In the genomic region with DNA sequence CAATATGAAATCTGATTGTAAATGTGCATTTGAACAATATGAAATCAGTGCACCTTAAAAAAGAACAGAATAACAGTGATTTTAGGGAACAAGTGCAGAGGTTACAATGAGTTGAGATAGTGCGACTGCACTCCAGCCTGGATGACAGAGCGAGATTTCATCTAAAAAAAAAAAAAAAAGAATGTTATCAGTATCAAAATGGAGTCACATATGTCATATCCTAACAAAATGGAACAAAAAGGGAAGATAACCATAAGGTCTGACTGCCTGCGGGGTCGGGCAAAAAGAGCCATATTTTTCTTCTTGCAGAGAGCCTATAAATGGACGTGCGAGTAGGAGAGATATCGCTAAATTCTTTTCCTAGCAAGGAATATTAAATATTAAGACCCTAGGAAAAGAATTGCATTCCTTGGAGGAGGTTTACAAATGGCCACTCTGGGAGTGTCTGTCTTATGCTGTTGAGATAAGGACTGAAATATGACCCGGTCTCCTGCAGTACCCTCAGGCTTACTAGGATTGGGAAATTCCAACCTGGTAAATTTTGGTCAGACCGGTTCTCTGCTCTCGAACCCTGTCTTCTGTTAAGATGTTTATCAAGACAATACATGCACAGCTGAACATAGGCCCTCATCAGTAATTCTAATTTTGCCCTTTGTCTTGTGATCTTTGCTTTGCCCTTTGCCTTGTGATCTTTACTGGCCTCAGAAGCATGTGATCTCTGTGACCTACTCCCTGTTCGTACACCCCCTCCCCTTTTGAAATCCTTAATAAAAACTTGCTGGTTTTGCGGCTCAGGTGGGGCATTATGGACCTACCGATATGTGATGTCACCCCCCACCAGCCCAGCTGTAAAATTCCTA, we compare ENCODE assay signal across 1 cellular context.
TF ChIP-seq lines count a peak whose summit lies in the region.

No MANE protein-coding gene starts in this region.

TF ChIP-seq in HEK293, 187 proteins besides CTCF, POLR2A, EP300 and RAD21:
- peak; percentile 32; the same call in 1 of the 2 replicates for TF ChIP-seq YY1 (tag by site-specific recombination; IDR thresholded peaks at IDR 0.05)
- 0 out of 2 replicates have a peak, but pooled peaks have one; percentile 24 for TF ChIP-seq IKZF3 (tag by site-specific recombination; IDR thresholded peaks at IDR 0.05)
